Comparison of ENCODE assay signal across 25 cellular contexts in genomic region chr2:45705233-45705632, GRCh38. TPM values are rescaled to one million over a fixed set of nuclear protein-coding genes. Genes with fewer than 3 reads are reported as not detected.
DNase-seq lines count a peak whose midpoint lies in the region; ATAC-seq, FAIRE-seq and TF ChIP-seq lines count a peak whose summit lies in the region.
"Had no signal": no experiment of that assay in that cellular context is flagged by ENCODE, and none has a peak within 500 bp of the region (broad histone marks: within the 10 kb centered on the region; RNA-seq: fewer than 3 reads in every experiment).

No MANE protein-coding gene starts in this region.

- H3K27ac ChIP-seq in breast epithelium, result peak overlapping the region; percentile 38 to 65
- H3K27ac ChIP-seq in mammary epithelial cell (ENCODE audit: insufficient read depth, low read depth, low read length), result no peak overlapping the region
- H3K27ac ChIP-seq in thyroid gland, result peak overlapping the region in 2 of 3 donors; percentile 9 to 35
- H3K27ac ChIP-seq in kidney (ENCODE audit: low read depth in 2 of 2, low read length in 2 of 2), result no peak overlapping the region
- H3K27ac ChIP-seq: HL-60, RWPE1 had no signal

- H3K9me3 ChIP-seq in breast epithelium, result no peaks in the 10 kb centered on the region
- no peaks in the 10 kb centered on the region for H3K9me3 ChIP-seq in mammary epithelial cell (replicated peaks; ENCODE audit: insufficient read depth, low read length)
- H3K9me3 ChIP-seq in thyroid gland, result no peaks in the 10 kb centered on the region
- no peaks in the 10 kb centered on the region for H3K9me3 ChIP-seq in kidney (ENCODE audit: control insufficient read depth in 1 of 2, low read length in 2 of 2)

- H3K27me3 ChIP-seq in breast epithelium, result no peaks in the 10 kb centered on the region
- no peaks in the 10 kb centered on the region for H3K27me3 ChIP-seq in mammary epithelial cell (ENCODE audit: insufficient read depth, low read length)
- H3K27me3 ChIP-seq in thyroid gland, result no peaks in the 10 kb centered on the region

- H3K9me3 Mint-ChIP-seq in memory B cell, result no peaks in the 10 kb centered on the region
- peaks cover 0 to 14% of the 10 kb centered on the region in 2 donors for H3K9me3 Mint-ChIP-seq in stimulated activated naive CD8-positive, alpha-beta T cell treated with anti-CD3 and anti-CD28 coated beads, Interleukin-15, amount 100 ng/mL, for 72 hours

- peaks cover 30% of the 10 kb centered on the region for H3K36me3 Mint-ChIP-seq in memory B cell

- TF ChIP-seq POLR2A in breast epithelium (IDR thresholded peaks at IDR 0.05), result no peak
- peak in 1 of 2 donors; percentile 14 for TF ChIP-seq POLR2A in thyroid gland (IDR thresholded peaks at IDR 0.05)

- H3K27me3 Mint-ChIP-seq in memory B cell, result no peaks in the 10 kb centered on the region
- H3K27me3 Mint-ChIP-seq in stimulated activated naive CD8-positive, alpha-beta T cell treated with anti-CD3 and anti-CD28 coated beads, Interleukin-15, amount 100 ng/mL, for 72 hours, result no peaks in the 10 kb centered on the region

- DNase-seq in breast epithelium (ENCODE audit: low spot score in 2 of 2), result no peak
- DNase-seq in mammary epithelial cell, result no peak
- peak; percentile 67 for DNase-seq in cerebellar cortex (ENCODE audit: low spot score)
- DNase-seq in memory B cell (ENCODE audit: low spot score in 2 of 2), result no peak
- DNase-seq in thyroid gland, result peak; percentile 9 to 40
- no peak for DNase-seq in kidney
- DNase-seq in stimulated activated naive CD8-positive, alpha-beta T cell treated with anti-CD3 and anti-CD28 coated beads, Interleukin-15, amount 100 ng/mL, for 72 hours, result no peak
- DNase-seq in stimulated activated naive CD8-positive, alpha-beta T cell treated with anti-CD3 and anti-CD28 coated beads, Interleukin-15, Interleukin-2, amounts not matched to agents 100 U/mL and 50 U/mL, for 24 hours, result no peak
- DNase-seq: 8988T, ACHN, GM23248, H7, NCI-H1092, NCI-H1417 treated with DMSO at 0.1 percent for 48 hours, NCI-H1694 treated with DMSO at 0.1 percent for 48 hours, NCI-H2081, NCI-H345, NCI-H524, NCI-H774, SHP77 treated with DMSO at 0.1 percent for 48 hours had no signal

- WGBS in mammary epithelial cell (ENCODE audit: low coverage, missing lambda C conversion rate), result 82% methylated on average over 4 of the region's 5 CpGs
- 51 to 61% methylated on average over 5 of the region's 5 CpGs for WGBS in thyroid gland, 2 donors

- CTCF ChIA-PET in mammary epithelial cell (lab: Charles Lee; ENCODE audit: low non-redundant PET), result no interaction called here

- no TSS peak for BruUV-seq in mammary epithelial cell (replicated peaks; lab: Mats Ljungman, UMichigan)

- no peak for FAIRE-seq in kidney (lab: Jason Lieb, UNC)
- FAIRE-seq: D721Med, G401.6, GM12878 had no signal

- dilution Hi-C loops in mammary epithelial cell (cut with HindIII; ENCODE audit: low sequenced_read_pairs), result loop anchor here (5.0 kb wide), 2 partner anchors 62 to 102 kb away; no protein-coding TSS in a partner anchor

- H3K4me1 ChIP-seq in breast epithelium (peaks cover 0 to 17% of the 10 kb centered on the region in 2 donors), mammary epithelial cell (ENCODE audit: insufficient read depth, low read length) (no peaks in the 10 kb centered on the region), thyroid gland (peaks cover 13 to 15% of the 10 kb centered on the region in 2 donors), kidney (ENCODE audit: control insufficient read depth in 1 of 2, insufficient read depth in 1 of 2, low read depth in 1 of 2, low read length in 2 of 2) (peaks cover 0 to 5% of the 10 kb centered on the region in 2 donors)

- H3K4me1 Mint-ChIP-seq in memory B cell, result peaks cover 20% of the 10 kb centered on the region
- peaks cover 2% of the 10 kb centered on the region for H3K4me1 Mint-ChIP-seq in stimulated activated naive CD8-positive, alpha-beta T cell treated with anti-CD3 and anti-CD28 coated beads, Interleukin-15, amount 100 ng/mL, for 72 hours

- no peak overlapping the region for H3K9ac ChIP-seq in mammary epithelial cell (ENCODE audit: insufficient read depth, low read length)
- H3K9ac ChIP-seq in kidney (ENCODE audit: low read length in 2 of 2), result no peak overlapping the region
- H3K9ac ChIP-seq: GM23248 had no signal

- H3K27ac Mint-ChIP-seq in memory B cell, result peak overlapping the region; percentile 77
- H3K27ac Mint-ChIP-seq in stimulated activated naive CD8-positive, alpha-beta T cell treated with anti-CD3 and anti-CD28 coated beads, Interleukin-15, amount 100 ng/mL, for 72 hours, result no peak overlapping the region

- H2AFZ ChIP-seq in mammary epithelial cell (ENCODE audit: low read depth, low read length), result no peak overlapping the region
- H2AFZ ChIP-seq: GM23248 had no signal

- intact Hi-C loops in breast epithelium (cut with DNase I; ENCODE audit: low total_unique reads) (loop anchor here (5.0 kb wide), 1 partner anchor 862 kb away; no protein-coding TSS in a partner anchor), mammary epithelial cell (cut with micrococcal nuclease) (no loop called here), thyroid gland (cut with DNase I) (no loop called here), kidney (cut with DNase I) (no loop called here)

- no peak overlapping the region for H3K4me3 ChIP-seq in breast epithelium
- no peak overlapping the region for H3K4me3 ChIP-seq in mammary epithelial cell (replicated peaks in 1 of 3; ENCODE audit: insufficient read depth in 1 of 3, low read depth in 2 of 3, low read length in 3 of 3)
- H3K4me3 ChIP-seq in thyroid gland (replicated peaks in 1 of 3), result no peak overlapping the region
- no peak overlapping the region for H3K4me3 ChIP-seq in kidney (ENCODE audit: low read length in 2 of 2)
- H3K4me3 ChIP-seq: GM12878, GM23248 had no signal

- TF ChIP-seq CTCF in breast epithelium (IDR thresholded peaks at IDR 0.05), result no peak
- no peak for TF ChIP-seq CTCF in mammary epithelial cell (conservative IDR thresholded peaks at IDR 0.05 in 1 of 2, IDR thresholded peaks at IDR 0.05 in 1 of 2; ENCODE audit: extremely low read depth in 1 of 2, insufficient read depth in 1 of 2, low read depth in 1 of 2, low read length in 2 of 2)
- TF ChIP-seq CTCF in thyroid gland (IDR thresholded peaks at IDR 0.05), result no peak
- no peak for TF ChIP-seq CTCF in kidney (IDR thresholded peaks at IDR 0.05; ENCODE audit: borderline replicate concordance, extremely low read depth, insufficient read depth)

- no peaks in the 10 kb centered on the region for H3K36me3 ChIP-seq in breast epithelium
- H3K36me3 ChIP-seq in mammary epithelial cell (ENCODE audit: insufficient read depth, low read length), result no peaks in the 10 kb centered on the region
- H3K36me3 ChIP-seq in thyroid gland, result no peaks in the 10 kb centered on the region
- no peaks in the 10 kb centered on the region for H3K36me3 ChIP-seq in kidney (ENCODE audit: control insufficient read depth in 1 of 2, insufficient read depth in 2 of 2, low read length in 2 of 2)

- ATAC-seq in memory B cell (ENCODE audit: low read depth), result no peak
- no peak for ATAC-seq in stimulated activated naive CD8-positive, alpha-beta T cell treated with anti-CD3 and anti-CD28 coated beads, Interleukin-15, amount 100 ng/mL, for 72 hours
- ATAC-seq in stimulated activated naive CD8-positive, alpha-beta T cell treated with anti-CD3 and anti-CD28 coated beads, Interleukin-15, Interleukin-2, amounts not matched to agents 100 U/mL and 50 U/mL, for 24 hours, result no peak
- ATAC-seq: GM12878 had no signal

- H3K79me2 ChIP-seq in mammary epithelial cell (ENCODE audit: insufficient read depth, low read length), result no peaks in the 10 kb centered on the region

- no peak overlapping the region for H3K4me3 Mint-ChIP-seq in memory B cell
- H3K4me3 Mint-ChIP-seq in stimulated activated naive CD8-positive, alpha-beta T cell treated with anti-CD3 and anti-CD28 coated beads, Interleukin-15, amount 100 ng/mL, for 72 hours, result no peak overlapping the region

- in situ Hi-C loops in mammary epithelial cell (cut with MboI; ENCODE audit: low sequenced_read_pairs in 2 of 2), result no loop called here

- no peaks in the 10 kb centered on the region for H4K20me1 ChIP-seq in mammary epithelial cell (ENCODE audit: insufficient read depth, low read length)

- H3K4me2 ChIP-seq in mammary epithelial cell (ENCODE audit: insufficient read depth, low read depth, low read length), result no peak overlapping the region

RNA-seq across cellular contexts. Expression of gene PRKCE, which starts 53.8 kb away (rescaled TPM):
- total RNA-seq in breast epithelium, result 10 to 100 TPM; 20.6 to 34.0 (median 23.6) TPM
- total RNA-seq in mammary epithelial cell, result 1 to 10 TPM; 4.3 to 7.2 TPM
- polyA plus RNA-seq in mammary epithelial cell, result 2.3 TPM
- 14.0 TPM for polyA minus RNA-seq in mammary epithelial cell
- total RNA-seq in thyroid gland, result 10 to 100 TPM in 3 of 4 donors, 1 to 10 TPM in 1; 8.4 to 35.3 (median 15.2) TPM
- total RNA-seq in kidney, result 27.3 TPM
- 11.1 TPM for polyA plus RNA-seq in kidney (ENCODE audit: insufficient read depth, low read depth, low replicate concordance)

Comparison
In these comparisons a context has a peak if more than half of its experiments do, and no peak if none do; other contexts are left out.
1. H3K27ac ChIP-seq: peak in breast epithelium (2 of 2) and thyroid gland (2 of 3); none in mammary epithelial cell (single experiment) and kidney (0 of 2).
2. DNase-seq: peak in cerebellar cortex (single experiment) and thyroid gland (2 of 2); none in breast epithelium (0 of 2), mammary epithelial cell (single experiment), memory B cell (0 of 2), kidney (single experiment), stimulated activated naive CD8-positive, alpha-beta T cell treated with anti-CD3 and anti-CD28 coated beads, Interleukin-15, amount 100 ng/mL, for 72 hours (0 of 2) and stimulated activated naive CD8-positive, alpha-beta T cell treated with anti-CD3 and anti-CD28 coated beads, Interleukin-15, Interleukin-2, amounts not matched to agents 100 U/mL and 50 U/mL, for 24 hours (single experiment).